10 cellular contexts compared by ENCODE assay signal in genomic region chr2:197360744-197361156, GRCh38. TPM values are rescaled to one million over a fixed set of nuclear protein-coding genes. Genes with fewer than 3 reads are reported as not detected.
A peak's percentile ranks its signal among the peaks of the same experiment; 100 is the strongest.
DNase-seq lines count a peak whose midpoint lies in the region; ATAC-seq, FAIRE-seq and TF ChIP-seq lines count a peak whose summit lies in the region.
"Had no signal": no experiment of that assay in that cellular context is flagged by ENCODE, and none has a peak within 500 bp of the region (broad histone marks: within the 10 kb centered on the region; RNA-seq: fewer than 3 reads in every experiment).

No MANE protein-coding gene starts in this region.

- CTCF ChIA-PET in activated CD8-positive, alpha-beta memory T cell treated with anti-CD3 and anti-CD28 coated beads, Interleukin-2, amount 10 ng/mL, durations not matched to agents 7 days and 5 days (lab: Charles Lee): no interaction called here

- H3K4me1 Mint-ChIP-seq in activated CD8-positive, alpha-beta memory T cell treated with anti-CD3 and anti-CD28 coated beads, Interleukin-2, amount 10 ng/mL, durations not matched to agents 7 days and 5 days: peaks cover 22% of the 10 kb centered on the region

- FAIRE-seq in HTR-8/SVneo (lab: Jason Lieb, UNC): no peak

- H3K9me3 Mint-ChIP-seq in activated CD8-positive, alpha-beta memory T cell treated with anti-CD3 and anti-CD28 coated beads, Interleukin-2, amount 10 ng/mL, durations not matched to agents 7 days and 5 days (ENCODE audit: low read depth): no peaks in the 10 kb centered on the region

- intact Hi-C loops in left lung (cut with DNase I): no loop called here

- peaks cover 1% of the 10 kb centered on the region for H3K36me3 Mint-ChIP-seq in activated CD8-positive, alpha-beta memory T cell treated with anti-CD3 and anti-CD28 coated beads, Interleukin-2, amount 10 ng/mL, durations not matched to agents 7 days and 5 days

- H2AFZ ChIP-seq in smooth muscle cell (ENCODE audit: low read depth): peak overlapping the region; percentile 32

- peak overlapping the region; percentile 71 for H3K27ac ChIP-seq in smooth muscle cell (ENCODE audit: low read depth)
- no peak overlapping the region for H3K27ac ChIP-seq in left lung

- no peak overlapping the region for H3K4me3 Mint-ChIP-seq in activated CD8-positive, alpha-beta memory T cell treated with anti-CD3 and anti-CD28 coated beads, Interleukin-2, amount 10 ng/mL, durations not matched to agents 7 days and 5 days

- no peaks in the 10 kb centered on the region for H4K20me1 ChIP-seq in smooth muscle cell (ENCODE audit: low read depth)

- no peaks in the 10 kb centered on the region for H3K79me2 ChIP-seq in smooth muscle cell (ENCODE audit: low read depth)

- no peaks in the 10 kb centered on the region for H3K27me3 ChIP-seq in smooth muscle cell (ENCODE audit: low read depth)
- H3K27me3 ChIP-seq in left lung: no peaks in the 10 kb centered on the region

- H3K4me1 ChIP-seq in smooth muscle cell (ENCODE audit: low read depth) (no peaks in the 10 kb centered on the region), left lung (no peaks in the 10 kb centered on the region)

- no peaks in the 10 kb centered on the region for H3K27me3 Mint-ChIP-seq in activated CD8-positive, alpha-beta memory T cell treated with anti-CD3 and anti-CD28 coated beads, Interleukin-2, amount 10 ng/mL, durations not matched to agents 7 days and 5 days

- H3K4me3 ChIP-seq in NB4 (ENCODE audit: low read depth, low read length) (no peak overlapping the region), smooth muscle cell (no peak overlapping the region), left lung (no peak overlapping the region)

- H3K9me3 ChIP-seq in smooth muscle cell (replicated peaks; ENCODE audit: low read depth) (no peaks in the 10 kb centered on the region), left lung (no peaks in the 10 kb centered on the region)

- no peak for TF ChIP-seq POLR2A in NB4 (IDR thresholded peaks at IDR 0.05; ENCODE audit: extremely low read depth, insufficient read length)

- DNase-seq in activated CD8-positive, alpha-beta memory T cell treated with anti-CD3 and anti-CD28 coated beads, Interleukin-2, amount 10 ng/mL, durations not matched to agents 7 days and 5 days: no peak
- DNase-seq in activated CD8-positive, alpha-beta memory T cell treated with anti-CD3 and anti-CD28 coated beads, Interleukin-2, amount 50 U/mL, for 48 hours: no peak
- DNase-seq in HCEC 1CT: peak; percentile 48
- peak; percentile 19 for DNase-seq in NB4 (ENCODE audit: low read depth)
- DNase-seq in smooth muscle cell (lab: John Stamatoyannopoulos, UW; ENCODE audit: unreplicated experiment): no peak
- DNase-seq in left lung: no peak
- DNase-seq in GM20000 (ENCODE audit: low spot score): no peak
- DNase-seq in HTR-8/SVneo (ENCODE audit: insufficient read length, low spot score): no peak
- DNase-seq: activated CD4-positive, alpha-beta T cell treated with anti-CD3 and anti-CD28 coated beads, Interleukin-2, amount 50 U/mL, for 48 hours had no signal

- H3K36me3 ChIP-seq in smooth muscle cell (ENCODE audit: low read depth): no peaks in the 10 kb centered on the region
- no peaks in the 10 kb centered on the region for H3K36me3 ChIP-seq in left lung

- H3F3A ChIP-seq in smooth muscle cell (ENCODE audit: low read depth): no peaks in the 10 kb centered on the region

- no peak overlapping the region for H3K27ac Mint-ChIP-seq in activated CD8-positive, alpha-beta memory T cell treated with anti-CD3 and anti-CD28 coated beads, Interleukin-2, amount 10 ng/mL, durations not matched to agents 7 days and 5 days

- peak; percentile 40 for ATAC-seq in activated CD8-positive, alpha-beta memory T cell treated with anti-CD3 and anti-CD28 coated beads, Interleukin-2, amount 10 ng/mL, durations not matched to agents 7 days and 5 days
- no peak for ATAC-seq in left lung
- ATAC-seq: HCT116 had no signal

- no peak overlapping the region for H3K4me2 ChIP-seq in smooth muscle cell

- TF ChIP-seq CTCF in NB4 (IDR thresholded peaks at IDR 0.05; ENCODE audit: low read depth, low read length): no peak
- no peak for TF ChIP-seq CTCF in smooth muscle cell (IDR thresholded peaks at IDR 0.05; ENCODE audit: borderline replicate concordance, insufficient read depth, poor library complexity, severe bottlenecking)
- TF ChIP-seq CTCF in left lung (IDR thresholded peaks at IDR 0.05): no peak
- no peak for TF ChIP-seq CTCF in GM20000 (IDR thresholded peaks at IDR 0.05; ENCODE audit: extremely low read depth, missing control alignments)

- H3K9ac ChIP-seq in smooth muscle cell (ENCODE audit: low read depth): no peak overlapping the region

RNA-seq across cellular contexts. Expression of gene ANKRD44, which starts 50.2 kb away (rescaled TPM):
- total RNA-seq in activated CD8-positive, alpha-beta memory T cell treated with anti-CD3 and anti-CD28 coated beads, Interleukin-2, amount 10 ng/mL, durations not matched to agents 7 days and 5 days: 100 to 1,000 TPM; 210 to 249 TPM
- total RNA-seq in smooth muscle cell: 5.5 and 6.0 TPM in 2 replicates
- polyA plus RNA-seq in smooth muscle cell: 2.4 and 3.6 TPM in 2 replicates
- total RNA-seq in left lung: 10 to 100 TPM; 32.7 to 52.6 TPM

Comparison
In these comparisons a context has a peak if more than half of its experiments do, and no peak if none do; other contexts are left out.
1. DNase-seq: peak in HCEC 1CT (single experiment) and NB4 (single experiment); none in activated CD8-positive, alpha-beta memory T cell treated with anti-CD3 and anti-CD28 coated beads, Interleukin-2, amount 10 ng/mL, durations not matched to agents 7 days and 5 days (single experiment), activated CD8-positive, alpha-beta memory T cell treated with anti-CD3 and anti-CD28 coated beads, Interleukin-2, amount 50 U/mL, for 48 hours (single experiment), smooth muscle cell (single experiment), left lung (0 of 2), GM20000 (single experiment) and HTR-8/SVneo (single experiment).